In the genomic region with DNA sequence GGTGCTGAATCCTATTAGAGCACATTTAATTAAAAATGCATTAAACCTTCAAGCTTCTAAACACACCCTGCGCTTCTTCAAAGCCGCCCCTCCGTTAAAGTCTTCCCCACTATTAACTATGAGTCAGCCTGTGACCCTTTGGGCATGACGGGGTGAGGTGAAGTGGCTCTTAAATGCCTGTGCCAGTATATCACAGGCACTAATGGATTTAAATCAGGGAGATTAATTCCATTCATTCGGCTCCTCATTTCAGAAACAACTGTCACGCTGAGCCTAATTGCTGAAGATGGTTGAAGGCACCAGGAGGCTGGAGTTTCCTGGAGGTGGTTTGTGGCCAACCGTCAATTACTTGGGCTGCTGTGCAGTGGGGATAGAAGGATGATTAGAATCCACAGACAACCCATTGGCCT, we compare ENCODE assay signal across 1 cellular context.
TF ChIP-seq lines count a peak whose summit lies in the region.

No MANE protein-coding gene starts in this region.

TF ChIP-seq in HEK293, 187 proteins besides CTCF, POLR2A, EP300 and RAD21 (continued from another document and continues in another):
- TF ChIP-seq, protein P1, sequence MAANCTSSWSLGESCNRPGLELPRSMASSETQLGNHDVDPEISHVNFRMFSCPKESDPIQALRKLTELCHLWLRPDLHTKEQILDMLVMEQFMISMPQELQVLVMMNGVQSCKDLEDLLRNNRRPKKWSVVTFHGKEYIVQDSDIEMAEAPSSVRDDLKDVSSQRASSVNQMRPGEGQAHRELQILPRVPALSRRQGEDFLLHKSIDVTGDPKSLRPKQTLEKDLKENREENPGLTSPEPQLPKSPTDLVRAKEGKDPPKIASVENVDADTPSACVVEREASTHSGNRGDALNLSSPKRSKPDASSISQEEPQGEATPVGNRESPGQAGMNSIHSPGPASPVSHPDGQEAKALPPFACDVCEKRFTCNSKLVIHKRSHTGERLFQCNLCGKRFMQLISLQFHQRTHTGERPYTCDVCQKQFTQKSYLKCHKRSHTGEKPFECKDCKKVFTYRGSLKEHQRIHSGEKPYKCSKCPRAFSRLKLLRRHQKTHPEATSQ (tag by site-specific recombination; IDR thresholded peaks at IDR 0.05) = no peak
- TF ChIP-seq, protein P2, sequence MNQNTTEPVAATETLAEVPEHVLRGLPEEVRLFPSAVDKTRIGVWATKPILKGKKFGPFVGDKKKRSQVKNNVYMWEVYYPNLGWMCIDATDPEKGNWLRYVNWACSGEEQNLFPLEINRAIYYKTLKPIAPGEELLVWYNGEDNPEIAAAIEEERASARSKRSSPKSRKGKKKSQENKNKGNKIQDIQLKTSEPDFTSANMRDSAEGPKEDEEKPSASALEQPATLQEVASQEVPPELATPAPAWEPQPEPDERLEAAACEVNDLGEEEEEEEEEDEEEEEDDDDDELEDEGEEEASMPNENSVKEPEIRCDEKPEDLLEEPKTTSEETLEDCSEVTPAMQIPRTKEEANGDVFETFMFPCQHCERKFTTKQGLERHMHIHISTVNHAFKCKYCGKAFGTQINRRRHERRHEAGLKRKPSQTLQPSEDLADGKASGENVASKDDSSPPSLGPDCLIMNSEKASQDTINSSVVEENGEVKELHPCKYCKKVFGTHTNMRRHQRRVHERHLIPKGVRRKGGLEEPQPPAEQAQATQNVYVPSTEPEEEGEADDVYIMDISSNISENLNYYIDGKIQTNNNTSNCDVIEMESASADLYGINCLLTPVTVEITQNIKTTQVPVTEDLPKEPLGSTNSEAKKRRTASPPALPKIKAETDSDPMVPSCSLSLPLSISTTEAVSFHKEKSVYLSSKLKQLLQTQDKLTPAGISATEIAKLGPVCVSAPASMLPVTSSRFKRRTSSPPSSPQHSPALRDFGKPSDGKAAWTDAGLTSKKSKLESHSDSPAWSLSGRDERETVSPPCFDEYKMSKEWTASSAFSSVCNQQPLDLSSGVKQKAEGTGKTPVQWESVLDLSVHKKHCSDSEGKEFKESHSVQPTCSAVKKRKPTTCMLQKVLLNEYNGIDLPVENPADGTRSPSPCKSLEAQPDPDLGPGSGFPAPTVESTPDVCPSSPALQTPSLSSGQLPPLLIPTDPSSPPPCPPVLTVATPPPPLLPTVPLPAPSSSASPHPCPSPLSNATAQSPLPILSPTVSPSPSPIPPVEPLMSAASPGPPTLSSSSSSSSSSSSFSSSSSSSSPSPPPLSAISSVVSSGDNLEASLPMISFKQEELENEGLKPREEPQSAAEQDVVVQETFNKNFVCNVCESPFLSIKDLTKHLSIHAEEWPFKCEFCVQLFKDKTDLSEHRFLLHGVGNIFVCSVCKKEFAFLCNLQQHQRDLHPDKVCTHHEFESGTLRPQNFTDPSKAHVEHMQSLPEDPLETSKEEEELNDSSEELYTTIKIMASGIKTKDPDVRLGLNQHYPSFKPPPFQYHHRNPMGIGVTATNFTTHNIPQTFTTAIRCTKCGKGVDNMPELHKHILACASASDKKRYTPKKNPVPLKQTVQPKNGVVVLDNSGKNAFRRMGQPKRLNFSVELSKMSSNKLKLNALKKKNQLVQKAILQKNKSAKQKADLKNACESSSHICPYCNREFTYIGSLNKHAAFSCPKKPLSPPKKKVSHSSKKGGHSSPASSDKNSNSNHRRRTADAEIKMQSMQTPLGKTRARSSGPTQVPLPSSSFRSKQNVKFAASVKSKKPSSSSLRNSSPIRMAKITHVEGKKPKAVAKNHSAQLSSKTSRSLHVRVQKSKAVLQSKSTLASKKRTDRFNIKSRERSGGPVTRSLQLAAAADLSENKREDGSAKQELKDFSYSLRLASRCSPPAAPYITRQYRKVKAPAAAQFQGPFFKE (tag by site-specific recombination; IDR thresholded peaks at IDR 0.05; ENCODE audit: borderline replicate concordance) = no peak
- TF ChIP-seq ZNF354C (tag by site-specific recombination; IDR thresholded peaks at IDR 0.05; ENCODE audit: borderline replicate concordance, low read depth) (no peak), ZNF266 (tag by site-specific recombination; IDR thresholded peaks at IDR 0.05; ENCODE audit: low read depth) (no peak), ZNF214 (tag by site-specific recombination; IDR thresholded peaks at IDR 0.05; ENCODE audit: borderline replicate concordance) (no peak), ZSCAN30 (tag by site-specific recombination; IDR thresholded peaks at IDR 0.05) (peak; percentile 54; the same call in 1 of the 2 replicates), BCL11B (tag by site-specific recombination; IDR thresholded peaks at IDR 0.05; ENCODE audit: low read depth) (no peak), ZNF626 (tag by site-specific recombination; IDR thresholded peaks at IDR 0.05) (no peak), GLI4 (tag by site-specific recombination; IDR thresholded peaks at IDR 0.05) (no peak), SCRT2 (tag by site-specific recombination; IDR thresholded peaks at IDR 0.05) (no peak), ZFHX2 (tag by site-specific recombination; conservative IDR thresholded peaks at IDR 0.05) (no peak), KLF9 (tag by site-specific recombination; IDR thresholded peaks at IDR 0.05; ENCODE audit: low read depth) (peak; percentile 12; the same call in 1 of the 2 replicates), KLF1 (tag by site-specific recombination; IDR thresholded peaks at IDR 0.05) (peak; percentile 55), ZNF23 (tag by site-specific recombination; IDR thresholded peaks at IDR 0.05; ENCODE audit: borderline replicate concordance) (no peak), ZNF670 (tag by site-specific recombination; IDR thresholded peaks at IDR 0.05; ENCODE audit: low read depth) (no peak), ZNF341 (tag by site-specific recombination; IDR thresholded peaks at IDR 0.05; ENCODE audit: low read depth) (no peak), KLF16 (tag by site-specific recombination; IDR thresholded peaks at IDR 0.05) (no peak), ZNF175 (tag by site-specific recombination; IDR thresholded peaks at IDR 0.05) (no peak), MEIS1 (CRISPR knock-in tag; IDR thresholded peaks at IDR 0.05; ENCODE audit: borderline replicate concordance) (no peak), ZFP3 (tag by site-specific recombination; IDR thresholded peaks at IDR 0.05; ENCODE audit: low read depth) (no peak), ZNF223 (tag by site-specific recombination; IDR thresholded peaks at IDR 0.05) (no peak), ZNF48 (tag by site-specific recombination; IDR thresholded peaks at IDR 0.05) (no peak), ZNF114 (tag by site-specific recombination; IDR thresholded peaks at IDR 0.05) (no peak), ZNF555 (tag by site-specific recombination; conservative IDR thresholded peaks at IDR 0.05) (no peak), ZNF596 (tag by site-specific recombination; IDR thresholded peaks at IDR 0.05) (peak; percentile 22; the same call in 1 of the 2 replicates), ZNF16 (tag by site-specific recombination; IDR thresholded peaks at IDR 0.05; ENCODE audit: low read depth) (no peak), ZEB2 (tag by site-specific recombination; IDR thresholded peaks at IDR 0.05) (peak; percentile 92), ZNF660 (tag by site-specific recombination; IDR thresholded peaks at IDR 0.05) (peak; percentile 74), ZNF561 (tag by site-specific recombination; IDR thresholded peaks at IDR 0.05; ENCODE audit: borderline replicate concordance) (no peak), ZNF571 (tag by site-specific recombination; IDR thresholded peaks at IDR 0.05) (no peak), HOXC10 (CRISPR knock-in tag; IDR thresholded peaks at IDR 0.05) (no peak), ZNF37A (tag by site-specific recombination; IDR thresholded peaks at IDR 0.05) (no peak), ZNF157 (tag by site-specific recombination; IDR thresholded peaks at IDR 0.05) (no peak), ZNF544 (tag by site-specific recombination; IDR thresholded peaks at IDR 0.05) (no peak), ZNF221 (tag by site-specific recombination; IDR thresholded peaks at IDR 0.05; ENCODE audit: borderline replicate concordance) (no peak)
- TF ChIP-seq, protein P3, sequence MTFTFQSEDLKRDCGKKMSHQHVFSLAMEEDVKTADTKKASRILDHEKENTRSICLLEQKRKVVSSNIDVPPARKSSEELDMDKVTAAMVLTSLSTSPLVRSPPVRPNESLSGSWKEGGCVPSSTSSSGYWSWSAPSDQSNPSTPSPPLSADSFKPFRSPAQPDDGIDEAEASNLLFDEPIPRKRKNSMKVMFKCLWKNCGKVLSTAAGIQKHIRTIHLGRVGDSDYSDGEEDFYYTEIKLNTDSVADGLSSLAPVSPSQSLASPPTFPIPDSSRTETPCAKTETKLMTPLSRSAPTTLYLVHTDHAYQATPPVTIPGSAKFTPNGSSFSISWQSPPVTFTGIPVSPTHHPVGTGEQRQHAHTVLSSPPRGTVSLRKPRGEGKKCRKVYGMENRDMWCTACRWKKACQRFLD (tag by site-specific recombination; IDR thresholded peaks at IDR 0.05) = no peak
- TF ChIP-seq, protein P4, sequence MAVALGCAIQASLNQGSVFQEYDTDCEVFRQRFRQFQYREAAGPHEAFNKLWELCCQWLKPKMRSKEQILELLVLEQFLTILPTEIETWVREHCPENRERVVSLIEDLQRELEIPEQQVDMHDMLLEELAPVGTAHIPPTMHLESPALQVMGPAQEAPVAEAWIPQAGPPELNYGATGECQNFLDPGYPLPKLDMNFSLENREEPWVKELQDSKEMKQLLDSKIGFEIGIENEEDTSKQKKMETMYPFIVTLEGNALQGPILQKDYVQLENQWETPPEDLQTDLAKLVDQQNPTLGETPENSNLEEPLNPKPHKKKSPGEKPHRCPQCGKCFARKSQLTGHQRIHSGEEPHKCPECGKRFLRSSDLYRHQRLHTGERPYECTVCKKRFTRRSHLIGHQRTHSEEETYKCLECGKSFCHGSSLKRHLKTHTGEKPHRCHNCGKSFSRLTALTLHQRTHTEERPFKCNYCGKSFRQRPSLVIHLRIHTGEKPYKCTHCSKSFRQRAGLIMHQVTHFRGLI (tag by site-specific recombination; IDR thresholded peaks at IDR 0.05) = peak; percentile 91
- TF ChIP-seq, protein P5, sequence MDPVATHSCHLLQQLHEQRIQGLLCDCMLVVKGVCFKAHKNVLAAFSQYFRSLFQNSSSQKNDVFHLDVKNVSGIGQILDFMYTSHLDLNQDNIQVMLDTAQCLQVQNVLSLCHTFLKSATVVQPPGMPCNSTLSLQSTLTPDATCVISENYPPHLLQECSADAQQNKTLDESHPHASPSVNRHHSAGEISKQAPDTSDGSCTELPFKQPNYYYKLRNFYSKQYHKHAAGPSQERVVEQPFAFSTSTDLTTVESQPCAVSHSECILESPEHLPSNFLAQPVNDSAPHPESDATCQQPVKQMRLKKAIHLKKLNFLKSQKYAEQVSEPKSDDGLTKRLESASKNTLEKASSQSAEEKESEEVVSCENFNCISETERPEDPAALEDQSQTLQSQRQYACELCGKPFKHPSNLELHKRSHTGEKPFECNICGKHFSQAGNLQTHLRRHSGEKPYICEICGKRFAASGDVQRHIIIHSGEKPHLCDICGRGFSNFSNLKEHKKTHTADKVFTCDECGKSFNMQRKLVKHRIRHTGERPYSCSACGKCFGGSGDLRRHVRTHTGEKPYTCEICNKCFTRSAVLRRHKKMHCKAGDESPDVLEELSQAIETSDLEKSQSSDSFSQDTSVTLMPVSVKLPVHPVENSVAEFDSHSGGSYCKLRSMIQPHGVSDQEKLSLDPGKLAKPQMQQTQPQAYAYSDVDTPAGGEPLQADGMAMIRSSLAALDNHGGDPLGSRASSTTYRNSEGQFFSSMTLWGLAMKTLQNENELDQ (tag by site-specific recombination; IDR thresholded peaks at IDR 0.05; ENCODE audit: low read depth) = no peak
- TF ChIP-seq, protein P6, sequence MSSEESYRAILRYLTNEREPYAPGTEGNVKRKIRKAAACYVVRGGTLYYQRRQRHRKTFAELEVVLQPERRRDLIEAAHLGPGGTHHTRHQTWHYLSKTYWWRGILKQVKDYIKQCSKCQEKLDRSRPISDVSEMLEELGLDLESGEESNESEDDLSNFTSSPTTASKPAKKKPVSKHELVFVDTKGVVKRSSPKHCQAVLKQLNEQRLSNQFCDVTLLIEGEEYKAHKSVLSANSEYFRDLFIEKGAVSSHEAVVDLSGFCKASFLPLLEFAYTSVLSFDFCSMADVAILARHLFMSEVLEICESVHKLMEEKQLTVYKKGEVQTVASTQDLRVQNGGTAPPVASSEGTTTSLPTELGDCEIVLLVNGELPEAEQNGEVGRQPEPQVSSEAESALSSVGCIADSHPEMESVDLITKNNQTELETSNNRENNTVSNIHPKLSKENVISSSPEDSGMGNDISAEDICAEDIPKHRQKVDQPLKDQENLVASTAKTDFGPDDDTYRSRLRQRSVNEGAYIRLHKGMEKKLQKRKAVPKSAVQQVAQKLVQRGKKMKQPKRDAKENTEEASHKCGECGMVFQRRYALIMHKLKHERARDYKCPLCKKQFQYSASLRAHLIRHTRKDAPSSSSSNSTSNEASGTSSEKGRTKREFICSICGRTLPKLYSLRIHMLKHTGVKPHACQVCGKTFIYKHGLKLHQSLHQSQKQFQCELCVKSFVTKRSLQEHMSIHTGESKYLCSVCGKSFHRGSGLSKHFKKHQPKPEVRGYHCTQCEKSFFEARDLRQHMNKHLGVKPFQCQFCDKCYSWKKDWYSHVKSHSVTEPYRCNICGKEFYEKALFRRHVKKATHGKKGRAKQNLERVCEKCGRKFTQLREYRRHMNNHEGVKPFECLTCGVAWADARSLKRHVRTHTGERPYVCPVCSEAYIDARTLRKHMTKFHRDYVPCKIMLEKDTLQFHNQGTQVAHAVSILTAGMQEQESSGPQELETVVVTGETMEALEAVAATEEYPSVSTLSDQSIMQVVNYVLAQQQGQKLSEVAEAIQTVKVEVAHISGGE (tag by site-specific recombination; conservative IDR thresholded peaks at IDR 0.05; ENCODE audit: low read depth) = peak; percentile 32; the same call in 1 of the 2 replicates
- TF ChIP-seq, protein P7, sequence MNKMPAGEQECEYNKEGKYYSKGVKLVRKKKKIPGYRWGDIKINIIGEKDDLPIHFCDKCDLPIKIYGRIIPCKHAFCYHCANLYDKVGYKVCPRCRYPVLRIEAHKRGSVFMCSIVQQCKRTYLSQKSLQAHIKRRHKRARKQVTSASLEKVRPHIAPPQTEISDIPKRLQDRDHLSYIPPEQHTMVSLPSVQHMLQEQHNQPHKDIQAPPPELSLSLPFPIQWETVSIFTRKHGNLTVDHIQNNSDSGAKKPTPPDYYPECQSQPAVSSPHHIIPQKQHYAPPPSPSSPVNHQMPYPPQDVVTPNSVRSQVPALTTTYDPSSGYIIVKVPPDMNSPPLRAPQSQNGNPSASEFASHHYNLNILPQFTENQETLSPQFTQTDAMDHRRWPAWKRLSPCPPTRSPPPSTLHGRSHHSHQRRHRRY (tag by site-specific recombination; IDR thresholded peaks at IDR 0.05) = no peak
- TF ChIP-seq, protein P8, sequence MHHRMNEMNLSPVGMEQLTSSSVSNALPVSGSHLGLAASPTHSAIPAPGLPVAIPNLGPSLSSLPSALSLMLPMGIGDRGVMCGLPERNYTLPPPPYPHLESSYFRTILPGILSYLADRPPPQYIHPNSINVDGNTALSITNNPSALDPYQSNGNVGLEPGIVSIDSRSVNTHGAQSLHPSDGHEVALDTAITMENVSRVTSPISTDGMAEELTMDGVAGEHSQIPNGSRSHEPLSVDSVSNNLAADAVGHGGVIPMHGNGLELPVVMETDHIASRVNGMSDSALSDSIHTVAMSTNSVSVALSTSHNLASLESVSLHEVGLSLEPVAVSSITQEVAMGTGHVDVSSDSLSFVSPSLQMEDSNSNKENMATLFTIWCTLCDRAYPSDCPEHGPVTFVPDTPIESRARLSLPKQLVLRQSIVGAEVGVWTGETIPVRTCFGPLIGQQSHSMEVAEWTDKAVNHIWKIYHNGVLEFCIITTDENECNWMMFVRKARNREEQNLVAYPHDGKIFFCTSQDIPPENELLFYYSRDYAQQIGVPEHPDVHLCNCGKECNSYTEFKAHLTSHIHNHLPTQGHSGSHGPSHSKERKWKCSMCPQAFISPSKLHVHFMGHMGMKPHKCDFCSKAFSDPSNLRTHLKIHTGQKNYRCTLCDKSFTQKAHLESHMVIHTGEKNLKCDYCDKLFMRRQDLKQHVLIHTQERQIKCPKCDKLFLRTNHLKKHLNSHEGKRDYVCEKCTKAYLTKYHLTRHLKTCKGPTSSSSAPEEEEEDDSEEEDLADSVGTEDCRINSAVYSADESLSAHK (tag by site-specific recombination; IDR thresholded peaks at IDR 0.05) = 0 out of 2 replicates have a peak, but pooled peaks have one; percentile 59
